In genomic region chr10:113122947-113123346, GRCh38 we compare ENCODE assay signal across 2 cellular contexts.
A peak's percentile ranks its signal among the peaks of the same experiment; 100 is the strongest.
TF ChIP-seq lines count a peak whose summit lies in the region.

No MANE protein-coding gene starts in this region.

TF ChIP-seq in WTC11, 78 proteins besides CTCF, POLR2A, EP300 and RAD21 (continued from another document):
- no peak for TF ChIP-seq ZNF121 (CRISPR knock-in tag; IDR thresholded peaks at IDR 0.05)
- no peak for TF ChIP-seq ZNF263 (CRISPR knock-in tag; IDR thresholded peaks at IDR 0.05; ENCODE audit: low read depth)
- TF ChIP-seq KAT7 (CRISPR knock-in tag; IDR thresholded peaks at IDR 0.05; ENCODE audit: borderline replicate concordance): no peak
- no peak for TF ChIP-seq SMAD3 (CRISPR knock-in tag; IDR thresholded peaks at IDR 0.05; ENCODE audit: borderline replicate concordance)
- no peak for TF ChIP-seq EMX1 (CRISPR knock-in tag; IDR thresholded peaks at IDR 0.05)
- no peak for TF ChIP-seq GTF2I (CRISPR knock-in tag; conservative IDR thresholded peaks at IDR 0.05)
- no peak for TF ChIP-seq FOXP4 (CRISPR knock-in tag; IDR thresholded peaks at IDR 0.05)
- no peak for TF ChIP-seq GRHL2 (CRISPR knock-in tag; IDR thresholded peaks at IDR 0.05; ENCODE audit: insufficient replicate concordance, severe bottlenecking)
- no peak for TF ChIP-seq NR1H2 (CRISPR knock-in tag; IDR thresholded peaks at IDR 0.05)
- TF ChIP-seq ZNF317 (CRISPR knock-in tag; IDR thresholded peaks at IDR 0.05; ENCODE audit: borderline replicate concordance, low read depth): no peak
- TF ChIP-seq E2F4 (CRISPR knock-in tag; IDR thresholded peaks at IDR 0.05; ENCODE audit: borderline replicate concordance, low read depth): no peak
- no peak for TF ChIP-seq CREM (CRISPR knock-in tag; IDR thresholded peaks at IDR 0.05)
- no peak for TF ChIP-seq NR3C1 (CRISPR knock-in tag; conservative IDR thresholded peaks at IDR 0.05; ENCODE audit: low read depth)
- TF ChIP-seq ERG (CRISPR knock-in tag; IDR thresholded peaks at IDR 0.05): no peak
- TF ChIP-seq ZNF671 (CRISPR knock-in tag; IDR thresholded peaks at IDR 0.05): no peak
- no peak for TF ChIP-seq MAX (CRISPR knock-in tag; IDR thresholded peaks at IDR 0.05)
- TF ChIP-seq FOXP1 (CRISPR knock-in tag; IDR thresholded peaks at IDR 0.05; ENCODE audit: borderline replicate concordance): no peak

TF ChIP-seq in liver, 16 proteins besides CTCF, POLR2A, EP300 and RAD21 (continued from another document):
- TF ChIP-seq EGR1 (IDR thresholded peaks at IDR 0.05; ENCODE audit: low read depth in 2 of 2): peak in 1 of 2 donors; percentile 21
